In genomic region chr18:54023471-54023870, GRCh38 we compare ENCODE assay signal across 14 cellular contexts.
DNase-seq lines count a peak whose midpoint lies in the region; ATAC-seq and TF ChIP-seq lines count a peak whose summit lies in the region.
"Had no signal": no experiment of that assay in that cellular context is flagged by ENCODE, and none has a peak within 500 bp of the region (broad histone marks: within the 10 kb centered on the region; RNA-seq: fewer than 3 reads in every experiment).

No MANE protein-coding gene starts in this region.

- no peaks in the 10 kb centered on the region for H3K9me3 Mint-ChIP-seq in activated naive CD8-positive, alpha-beta T cell treated with anti-CD3 and anti-CD28 coated beads, Interleukin-2, amount 50 U/mL, for 24 hours
- H3K9me3 Mint-ChIP-seq: central memory CD8-positive, alpha-beta T cell; mesothelial cell of epicardium had no signal

- H3K4me3 ChIP-seq in AG10803 (ENCODE audit: low read length) (no peak overlapping the region), fibroblast of the aortic adventitia (ENCODE audit: low read depth, low read length) (no peak overlapping the region), MM.1S (ENCODE audit: low read length) (no peak overlapping the region)

- H3K27ac Mint-ChIP-seq in activated naive CD8-positive, alpha-beta T cell treated with anti-CD3 and anti-CD28 coated beads, Interleukin-2, amount 50 U/mL, for 24 hours: no peak overlapping the region
- H3K27ac Mint-ChIP-seq: mesothelial cell of epicardium had no signal

- no peaks in the 10 kb centered on the region for H3K27me3 ChIP-seq in MM.1S (replicated peaks; ENCODE audit: insufficient read depth, low read length)

- TF ChIP-seq CTCF in AG10803 (conservative IDR thresholded peaks at IDR 0.05; ENCODE audit: low read length) (no peak), fibroblast of the aortic adventitia (IDR thresholded peaks at IDR 0.05; ENCODE audit: insufficient read depth, low read length) (no peak), MM.1S (IDR thresholded peaks at IDR 0.05; ENCODE audit: low read length) (no peak)

- no peaks in the 10 kb centered on the region for H3K9me3 ChIP-seq in MM.1S (replicated peaks; ENCODE audit: insufficient read depth, low read length)

- H3K36me3 Mint-ChIP-seq in activated naive CD8-positive, alpha-beta T cell treated with anti-CD3 and anti-CD28 coated beads, Interleukin-2, amount 50 U/mL, for 24 hours (ENCODE audit: low read depth): no peaks in the 10 kb centered on the region
- H3K36me3 Mint-ChIP-seq: mesothelial cell of epicardium had no signal

- no peaks in the 10 kb centered on the region for H3K9me2 ChIP-seq in MM.1S (replicated peaks; ENCODE audit: insufficient read depth, low read length)

- ATAC-seq in activated naive CD8-positive, alpha-beta T cell treated with anti-CD3 and anti-CD28 coated beads, Interleukin-2, amount 50 U/mL, for 24 hours: peak; percentile 69

- no peak overlapping the region for H2AFZ ChIP-seq in MM.1S (ENCODE audit: low read length)
- H2AFZ ChIP-seq: parathyroid adenoma had no signal

- H3K9ac ChIP-seq in MM.1S (ENCODE audit: low read length): no peak overlapping the region
- H3K9ac ChIP-seq: parathyroid adenoma had no signal

- DNase-seq in AG10803 (ENCODE audit: low read depth) (peak; percentile 46), HPDE6-E6E7 (ENCODE audit: extremely low spot score) (peak; percentile 83), fibroblast of the aortic adventitia (ENCODE audit: low read depth) (peak; percentile 21), posterior cingulate gyrus (no peak), MM.1S (no peak)
- DNase-seq in activated naive CD8-positive, alpha-beta T cell treated with anti-CD3 and anti-CD28 coated beads, Interleukin-2, amount 50 U/mL, for 24 hours: no peak
- DNase-seq in stimulated activated CD4-positive, alpha-beta T cell treated with anti-CD3 and anti-CD28 coated beads, Interleukin-4, amount 100 ng/mL, for 24 hours: no peak
- no peak for DNase-seq in activated CD4-positive, alpha-beta T cell treated with anti-CD3 and anti-CD28 coated beads, Interleukin-2, amount 50 U/mL, for 4 hours
- DNase-seq: erythroblast; stimulated activated CD4-positive, alpha-beta T cell treated with anti-CD3 and anti-CD28 coated beads, Interleukin-4, amount 100 ng/mL, for 4 hours; stimulated activated naive CD4-positive, alpha-beta T cell treated with Interleukin-2 at 50 U/mL for 16 hours had no signal

- intact Hi-C loops in posterior cingulate gyrus (cut with DNase I): no loop called here

- no peaks in the 10 kb centered on the region for H3K79me2 ChIP-seq in MM.1S (ENCODE audit: low read length)
- H3K79me2 ChIP-seq: parathyroid adenoma had no signal

- H3K4me3 Mint-ChIP-seq in activated naive CD8-positive, alpha-beta T cell treated with anti-CD3 and anti-CD28 coated beads, Interleukin-2, amount 50 U/mL, for 24 hours: no peak overlapping the region
- H3K4me3 Mint-ChIP-seq: central memory CD8-positive, alpha-beta T cell; mesothelial cell of epicardium had no signal

- no peaks in the 10 kb centered on the region for H3K36me3 ChIP-seq in MM.1S (replicated peaks; ENCODE audit: insufficient read depth, low read length)

- no peaks in the 10 kb centered on the region for H4K20me1 ChIP-seq in MM.1S (ENCODE audit: insufficient read depth, low read length)

- no peaks in the 10 kb centered on the region for H3K27me3 Mint-ChIP-seq in activated naive CD8-positive, alpha-beta T cell treated with anti-CD3 and anti-CD28 coated beads, Interleukin-2, amount 50 U/mL, for 24 hours

- no peaks in the 10 kb centered on the region for H3K4me1 Mint-ChIP-seq in activated naive CD8-positive, alpha-beta T cell treated with anti-CD3 and anti-CD28 coated beads, Interleukin-2, amount 50 U/mL, for 24 hours
- H3K4me1 Mint-ChIP-seq: central memory CD8-positive, alpha-beta T cell; mesothelial cell of epicardium had no signal

- H3F3A ChIP-seq in MM.1S (ENCODE audit: insufficient read depth, low read length): no peaks in the 10 kb centered on the region

- no peak overlapping the region for H3K4me2 ChIP-seq in MM.1S (ENCODE audit: low read depth, low read length)

- no peak overlapping the region for H3K27ac ChIP-seq in MM.1S (ENCODE audit: low read length)
- H3K27ac ChIP-seq: parathyroid adenoma had no signal

- H3K4me1 ChIP-seq in MM.1S (ENCODE audit: low read length): peaks cover 8% of the 10 kb centered on the region
- H3K4me1 ChIP-seq: parathyroid adenoma had no signal

Comparison
In these comparisons a context has a peak if more than half of its experiments do, and no peak if none do; other contexts are left out.
1. DNase-seq: peak in AG10803 (single experiment), HPDE6-E6E7 (single experiment) and fibroblast of the aortic adventitia (single experiment); none in activated naive CD8-positive, alpha-beta T cell treated with anti-CD3 and anti-CD28 coated beads, Interleukin-2, amount 50 U/mL, for 24 hours (single experiment), stimulated activated CD4-positive, alpha-beta T cell treated with anti-CD3 and anti-CD28 coated beads, Interleukin-4, amount 100 ng/mL, for 24 hours (single experiment), posterior cingulate gyrus (0 of 10), MM.1S (single experiment) and activated CD4-positive, alpha-beta T cell treated with anti-CD3 and anti-CD28 coated beads, Interleukin-2, amount 50 U/mL, for 4 hours (0 of 2).